In genomic region chr2:148888003-148888501, GRCh38 we compare ENCODE assay signal across 8 cellular contexts. TPM values are rescaled to one million over a fixed set of nuclear protein-coding genes. Genes with fewer than 3 reads are reported as not detected.
DNase-seq lines count a peak whose midpoint lies in the region; ATAC-seq and TF ChIP-seq lines count a peak whose summit lies in the region.

No MANE protein-coding gene starts in this region.

- H3K36me3 ChIP-seq in right atrium auricular region (no peaks in the 10 kb centered on the region), iPS-20b (ENCODE audit: insufficient read depth, low read depth, low read length) (0 out of 2 replicates have a peak, but pooled peaks cover 5% of the 10 kb centered on the region), stomach (no peaks in the 10 kb centered on the region)

- H3K4me1 ChIP-seq in right atrium auricular region (peaks cover 0 to 11% of the 10 kb centered on the region in 2 donors), iPS-20b (ENCODE audit: insufficient read depth, low read length) (peaks cover 9% of the 10 kb centered on the region; the same call in 1 of the 2 replicates), stomach (peaks cover 9 to 18% (median 11%) of the 10 kb centered on the region in 4 donors)

- CTCF ChIA-PET in activated CD8-positive, alpha-beta memory T cell treated with anti-CD3 and anti-CD28 coated beads, Interleukin-2, amount 10 ng/mL, durations not matched to agents 7 days and 5 days (lab: Charles Lee): interaction anchor here (1.2 to 1.5 kb wide), 2 partner anchors 9 to 39 kb away, joined by 4 to 6 read pairs; no protein-coding TSS in a partner anchor

- intact Hi-C loops in cardiac septum (cut with DNase I): no loop called here
- intact Hi-C loops in stomach (cut with DNase I; ENCODE audit: low total_unique reads): no loop called here

- H3K4me3 ChIP-seq in right atrium auricular region (peak overlapping the region; percentile 21 to 43), iPS-20b (ENCODE audit: low read length) (peak overlapping the region; percentile 75), stomach (peak overlapping the region; percentile 39 to 48 (median 42))

- H3K4me1 Mint-ChIP-seq in activated CD8-positive, alpha-beta memory T cell treated with anti-CD3 and anti-CD28 coated beads, Interleukin-2, amount 10 ng/mL, durations not matched to agents 7 days and 5 days: peaks cover 13% of the 10 kb centered on the region

- no peak for TF ChIP-seq EP300 in stomach (IDR thresholded peaks at IDR 0.05)

- H3K9me3 ChIP-seq in right atrium auricular region (peaks cover 0 to 7% of the 10 kb centered on the region in 2 donors), iPS-20b (ENCODE audit: insufficient read depth, low read depth, low read length) (peaks cover 13% of the 10 kb centered on the region), stomach (peaks cover 0 to 15% (median 10%) of the 10 kb centered on the region in 4 donors)

- H3K4me3 Mint-ChIP-seq in activated CD8-positive, alpha-beta memory T cell treated with anti-CD3 and anti-CD28 coated beads, Interleukin-2, amount 10 ng/mL, durations not matched to agents 7 days and 5 days: peak overlapping the region; percentile 75

- TF ChIP-seq CTCF in right atrium auricular region (IDR thresholded peaks at IDR 0.05): no peak
- TF ChIP-seq CTCF in stomach (IDR thresholded peaks at IDR 0.05): no peak

- H3K27ac ChIP-seq in right atrium auricular region: no peak overlapping the region
- no peak overlapping the region for H3K27ac ChIP-seq in iPS-20b (ENCODE audit: low read length)
- H3K27ac ChIP-seq in stomach: no peak overlapping the region

- H3K36me3 Mint-ChIP-seq in activated CD8-positive, alpha-beta memory T cell treated with anti-CD3 and anti-CD28 coated beads, Interleukin-2, amount 10 ng/mL, durations not matched to agents 7 days and 5 days: peaks cover 12% of the 10 kb centered on the region

- H3K9me3 Mint-ChIP-seq in activated CD8-positive, alpha-beta memory T cell treated with anti-CD3 and anti-CD28 coated beads, Interleukin-2, amount 10 ng/mL, durations not matched to agents 7 days and 5 days (ENCODE audit: low read depth): peaks cover 4% of the 10 kb centered on the region

- 3 to 21% (median 5%) methylated on average over 17 to 34 of the region's 34 CpGs for WGBS in stomach, 5 donors

- peak overlapping the region; percentile 32 for H3K27ac Mint-ChIP-seq in activated CD8-positive, alpha-beta memory T cell treated with anti-CD3 and anti-CD28 coated beads, Interleukin-2, amount 10 ng/mL, durations not matched to agents 7 days and 5 days

- DNase-seq in right atrium auricular region (ENCODE audit: low spot score): no peak
- no peak for DNase-seq in cardiac septum (ENCODE audit: low spot score)
- DNase-seq in activated CD8-positive, alpha-beta memory T cell treated with anti-CD3 and anti-CD28 coated beads, Interleukin-2, amount 10 ng/mL, durations not matched to agents 7 days and 5 days: no peak
- no peak for DNase-seq in stomach
- no peak for DNase-seq in HUDEP-2 (lab: John Stamatoyannopoulos, UW; ENCODE audit: unreplicated experiment in 76 of 76)
- no peak for DNase-seq in AG08396 (ENCODE audit: low spot score)

- ATAC-seq in activated CD8-positive, alpha-beta memory T cell treated with anti-CD3 and anti-CD28 coated beads, Interleukin-2, amount 10 ng/mL, durations not matched to agents 7 days and 5 days: peak; percentile 77
- no peak for ATAC-seq in HG02588 (IDR thresholded peaks at IDR 0.05; ENCODE audit: unreplicated experiment)

- peaks cover 10% of the 10 kb centered on the region for H3K27me3 Mint-ChIP-seq in activated CD8-positive, alpha-beta memory T cell treated with anti-CD3 and anti-CD28 coated beads, Interleukin-2, amount 10 ng/mL, durations not matched to agents 7 days and 5 days

- peak overlapping the region; percentile 60; the same call in 1 of the 2 replicates for H3K9ac ChIP-seq in iPS-20b (ENCODE audit: low read depth, low read length)

- TF ChIP-seq POLR2A in stomach (IDR thresholded peaks at IDR 0.05): no peak

- H3K27me3 ChIP-seq in right atrium auricular region: peaks cover 0 to 9% of the 10 kb centered on the region in 2 donors
- H3K27me3 ChIP-seq in iPS-20b (ENCODE audit: insufficient read depth, low read length): no peaks in the 10 kb centered on the region
- peaks cover 0 to 39% (median 13%) of the 10 kb centered on the region in 3 donors for H3K27me3 ChIP-seq in stomach

RNA-seq across cellular contexts. Expression of gene KIF5C, which starts 13.0 kb away (rescaled TPM):
- total RNA-seq in right atrium auricular region (1 to 10 TPM; 1.6 to 2.2 TPM), cardiac septum (0.73 TPM), stomach (10 to 100 TPM in 2 of 5 donors, 1 to 10 TPM in 2, under 1 TPM in 1; under 0.01 to 14.7 (median 4.3) TPM)
- 10 to 100 TPM; 16.2 to 18.3 TPM for total RNA-seq in activated CD8-positive, alpha-beta memory T cell treated with anti-CD3 and anti-CD28 coated beads, Interleukin-2, amount 10 ng/mL, durations not matched to agents 7 days and 5 days
- polyA plus RNA-seq in stomach: 1 to 10 TPM in 2 of 3 donors, under 1 TPM in 1; 0.93 to 2.4 (median 1.1) TPM
